1 cellular context compared by ENCODE assay signal in genomic region chr16:67104845-67105244, GRCh38.
TF ChIP-seq lines count a peak whose summit lies in the region.

No MANE protein-coding gene starts in this region.

TF ChIP-seq in HepG2, 621 proteins besides CTCF, POLR2A, EP300 and RAD21:
- TF ChIP-seq POLR2G (IDR thresholded peaks at IDR 0.05; ENCODE audit: low read depth, low read length) (0 out of 2 replicates have a peak, but pooled peaks have one; percentile 14), FOXC1 (CRISPR knock-in tag; IDR thresholded peaks at IDR 0.05; ENCODE audit: borderline replicate concordance) (no peak), GABPA (IDR thresholded peaks at IDR 0.05; ENCODE audit: low read depth, low read length) (no peak), GABPA (CRISPR knock-in tag; IDR thresholded peaks at IDR 0.05; ENCODE audit: low read depth) (no peak), HOXA7 (CRISPR knock-in tag; IDR thresholded peaks at IDR 0.05) (no peak), CEBPG (CRISPR knock-in tag; IDR thresholded peaks at IDR 0.05) (no peak), ZNF782 (CRISPR knock-in tag; IDR thresholded peaks at IDR 0.05; ENCODE audit: borderline replicate concordance) (no peak), ZNF180 (CRISPR knock-in tag; IDR thresholded peaks at IDR 0.05; ENCODE audit: borderline replicate concordance, low read depth) (no peak)
- TF ChIP-seq, protein P1, sequence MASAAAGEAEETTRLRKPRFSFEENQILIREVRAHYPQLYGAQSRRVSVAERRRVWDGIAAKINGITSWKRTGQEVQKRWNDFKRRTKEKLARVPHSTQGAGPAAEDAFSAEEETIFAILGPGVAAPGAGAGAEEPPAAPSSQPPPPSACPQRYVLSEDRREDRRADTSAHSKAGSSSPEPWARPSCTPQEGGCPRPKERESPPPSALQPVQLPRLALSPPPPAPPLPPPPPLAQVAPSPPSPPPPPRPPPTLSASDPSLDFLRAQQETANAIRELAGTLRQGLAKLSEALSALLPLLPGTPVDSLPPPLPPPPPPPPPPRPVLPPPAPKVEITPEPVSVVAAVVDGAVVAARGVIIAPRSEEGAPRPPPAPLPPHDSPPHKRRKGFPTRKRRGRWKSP (CRISPR knock-in tag; IDR thresholded peaks at IDR 0.05) = no peak
